ENCODE assay signal across 8 cellular contexts in the genomic region with DNA sequence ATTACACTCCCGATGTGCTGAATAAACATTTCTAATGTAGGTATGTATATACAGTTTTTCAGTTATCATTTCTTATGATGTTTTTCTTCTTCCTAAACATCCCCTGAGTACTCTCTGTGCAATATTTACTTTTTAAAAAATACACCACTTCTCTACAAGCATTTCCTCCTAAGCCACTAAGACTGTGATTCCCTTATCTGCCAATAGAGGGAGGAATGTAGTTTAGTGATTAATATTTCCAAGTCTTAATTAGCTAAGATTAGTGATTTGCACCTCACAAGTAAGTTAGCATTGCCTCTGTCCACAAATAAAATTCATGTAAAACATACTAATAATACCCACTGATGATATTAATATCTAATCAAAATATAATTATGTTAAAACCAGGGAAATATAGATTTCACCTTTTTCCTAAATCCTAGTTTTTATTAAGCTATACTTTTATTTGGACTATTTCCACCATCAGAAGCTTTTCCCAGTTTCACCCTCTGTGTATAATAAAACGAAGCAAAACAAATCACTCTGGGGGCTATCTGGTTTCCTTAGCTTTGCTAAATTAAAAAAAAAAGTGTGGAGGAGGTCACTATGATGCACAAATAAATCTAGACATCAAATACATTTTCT.
DNase-seq lines count a peak whose midpoint lies in the region; ATAC-seq and TF ChIP-seq lines count a peak whose summit lies in the region.

No MANE protein-coding gene starts in this region.

- peak; percentile 45 for ATAC-seq in HG02852 (IDR thresholded peaks at IDR 0.05; ENCODE audit: unreplicated experiment)
- ATAC-seq in left lobe of liver, result peak; percentile 59
- no peak for ATAC-seq in aorta (ENCODE audit: low FRiP score)
- no peak for ATAC-seq in HG02571 (IDR thresholded peaks at IDR 0.05; ENCODE audit: unreplicated experiment)
- ATAC-seq in HG03521 (IDR thresholded peaks at IDR 0.05; ENCODE audit: unreplicated experiment), result no peak

- intact Hi-C loops in adrenal gland (cut with DNase I) (no loop called here), aorta (cut with DNase I) (no loop called here)

- H3K9me3 ChIP-seq in adrenal gland (replicated peaks in 1 of 3) (no peaks in the 10 kb centered on the region), aorta (ENCODE audit: control insufficient read depth, low read length) (no peaks in the 10 kb centered on the region)

- 62 to 66% (median 66%) methylated on average over 2 of the region's 2 CpGs for WGBS in adrenal gland, 4 donors
- WGBS in aorta, 2 donors, result 88 to 89% methylated on average over 2 of the region's 2 CpGs

- TF ChIP-seq CTCF in C4-2B (conservative IDR thresholded peaks at IDR 0.05) (peak; percentile 73), adrenal gland (IDR thresholded peaks at IDR 0.05) (peak; percentile 8 to 49 (median 26))

- H3K4me1 ChIP-seq in adrenal gland (replicated peaks in 1 of 2) (no peaks in the 10 kb centered on the region), aorta (ENCODE audit: control insufficient read depth in 1 of 2, insufficient read depth in 2 of 2, low read length in 2 of 2) (no peaks in the 10 kb centered on the region)

- no peaks in the 10 kb centered on the region for H3K27me3 ChIP-seq in adrenal gland
- H3K27me3 ChIP-seq in aorta (ENCODE audit: control insufficient read depth in 1 of 2, insufficient read depth in 2 of 2, low read length in 1 of 2), result no peaks in the 10 kb centered on the region

- H3K27ac ChIP-seq in C4-2B, result no peak overlapping the region
- no peak overlapping the region for H3K27ac ChIP-seq in adrenal gland
- no peak overlapping the region for H3K27ac ChIP-seq in aorta (ENCODE audit: low read depth in 1 of 2, low read length in 2 of 2)

- H3K36me3 ChIP-seq in adrenal gland (replicated peaks in 1 of 2) (no peaks in the 10 kb centered on the region), aorta (ENCODE audit: control insufficient read depth in 1 of 2, insufficient read depth in 2 of 2, low read length in 1 of 2) (no peaks in the 10 kb centered on the region)

- TF ChIP-seq POLR2A in adrenal gland (IDR thresholded peaks at IDR 0.05), result no peak

- H3K4me3 ChIP-seq in adrenal gland, result no peak overlapping the region
- H3K4me3 ChIP-seq in aorta (ENCODE audit: low read length in 2 of 2), result no peak overlapping the region

- no peak for DNase-seq in adrenal gland
- DNase-seq in left lobe of liver (ENCODE audit: low spot score), result no peak
- DNase-seq in aorta, result no peak
- DNase-seq in anterior cingulate cortex (lab: John Stamatoyannopoulos, UW), result no peak

Comparison
In these comparisons a context has a peak if more than half of its experiments do, and no peak if none do; other contexts are left out.
1. ATAC-seq: peak in HG02852 (single experiment) and left lobe of liver (single experiment); none in aorta (single experiment), HG02571 (single experiment) and HG03521 (single experiment).